In genomic region chr5:178250263-178250662, GRCh38 we compare ENCODE assay signal across 15 cellular contexts. TPM values are rescaled to one million over a fixed set of nuclear protein-coding genes. Genes with fewer than 3 reads are reported as not detected.
DNase-seq lines count a peak whose midpoint lies in the region; ATAC-seq and TF ChIP-seq lines count a peak whose summit lies in the region.
"Had no signal": no experiment of that assay in that cellular context is flagged by ENCODE, and none has a peak within 500 bp of the region (broad histone marks: within the 10 kb centered on the region; RNA-seq: fewer than 3 reads in every experiment).

No MANE protein-coding gene starts in this region.

- CTCF ChIA-PET in CD8-positive, alpha-beta memory T cell (lab: Charles Lee): interaction anchor here (0.6 kb wide), 1 partner anchor 14 kb away, joined by 3 read pairs; no protein-coding TSS in a partner anchor
- CTCF ChIA-PET in T-cell (lab: Charles Lee): interaction anchor here in 1 of 2 donors (1.2 kb wide), 1 partner anchor 11 kb away, joined by 3 read pairs; no protein-coding TSS in a partner anchor

- no peaks in the 10 kb centered on the region for H3K36me3 ChIP-seq in CD8-positive, alpha-beta memory T cell (ENCODE audit: insufficient read depth, low read length)
- H3K36me3 ChIP-seq in osteoblast (ENCODE audit: insufficient read depth, low read length): no peaks in the 10 kb centered on the region
- H3K36me3 ChIP-seq in upper lobe of left lung: no peaks in the 10 kb centered on the region
- H3K36me3 ChIP-seq in lower lobe of right lung: no peaks in the 10 kb centered on the region

- H3K79me2 ChIP-seq in osteoblast (ENCODE audit: insufficient read depth, low read length): no peaks in the 10 kb centered on the region

- no peaks in the 10 kb centered on the region for H4K20me1 ChIP-seq in osteoblast (ENCODE audit: insufficient read depth, low read length)

- peaks cover 0 to 3% (median 0%) of the 10 kb centered on the region in 5 donors for H3K9me3 Mint-ChIP-seq in CD8-positive, alpha-beta memory T cell
- no peaks in the 10 kb centered on the region for H3K9me3 Mint-ChIP-seq in T-cell
- H3K9me3 Mint-ChIP-seq: CD4-positive, CD25-positive, alpha-beta regulatory T cell had no signal

- no peak for TF ChIP-seq POLR2A in upper lobe of left lung (IDR thresholded peaks at IDR 0.05)

- TF ChIP-seq EP300 in upper lobe of left lung (IDR thresholded peaks at IDR 0.05): no peak

- H3K9me3 ChIP-seq in right cardiac atrium (ENCODE audit: control insufficient read depth, low read length) (no peaks in the 10 kb centered on the region), osteoblast (ENCODE audit: low read depth, low read length) (no peaks in the 10 kb centered on the region), upper lobe of left lung (no peaks in the 10 kb centered on the region), lower lobe of right lung (no peaks in the 10 kb centered on the region)
- no peaks in the 10 kb centered on the region for H3K9me3 ChIP-seq in CD8-positive, alpha-beta memory T cell (ENCODE audit: low read length)

- no peak overlapping the region for H3K4me2 ChIP-seq in osteoblast (ENCODE audit: insufficient read depth, low read length)

- DNase-seq in Right ventricle myocardium superior: no peak
- DNase-seq in right cardiac atrium: no peak
- DNase-seq in CD8-positive, alpha-beta memory T cell: no peak
- DNase-seq in T-cell: no peak
- peak; percentile 58 for DNase-seq in osteoblast (ENCODE audit: insufficient read length, low spot score, missing footprints)
- no peak for DNase-seq in upper lobe of left lung
- no peak for DNase-seq in lower lobe of right lung
- DNase-seq: Calu3, HCEC 1CT, NCI-H1417 treated with DMSO at 0.1 percent for 48 hours, NCI-H2029, NCI-H2171, NCI-H446 treated with DMSO at 0.1 percent for 48 hours had no signal

- no peak for TF ChIP-seq CTCF in osteoblast (IDR thresholded peaks at IDR 0.05; ENCODE audit: extremely low read depth, low read depth, low read length)
- TF ChIP-seq CTCF in upper lobe of left lung (IDR thresholded peaks at IDR 0.05): no peak
- TF ChIP-seq CTCF in lower lobe of right lung (IDR thresholded peaks at IDR 0.05): no peak

- WGBS in right cardiac atrium: 56% methylated on average over 6 of the region's 6 CpGs
- WGBS in upper lobe of left lung, 2 donors: 78 to 80% methylated on average over 6 of the region's 6 CpGs

- H3K27ac ChIP-seq in right cardiac atrium (ENCODE audit: low read length) (no peak overlapping the region), osteoblast (ENCODE audit: low read depth, low read length) (no peak overlapping the region), upper lobe of left lung (no peak overlapping the region), lower lobe of right lung (no peak overlapping the region)
- H3K27ac ChIP-seq in CD8-positive, alpha-beta memory T cell (ENCODE audit: low read depth, low read length): no peak overlapping the region

- intact Hi-C loops in Right ventricle myocardium superior (cut with DNase I) (no loop called here), right cardiac atrium (cut with DNase I) (no loop called here), lower lobe of right lung (cut with DNase I) (no loop called here)

- peaks cover 0 to 4% of the 10 kb centered on the region in 2 donors for H3K27me3 Mint-ChIP-seq in CD8-positive, alpha-beta memory T cell
- H3K27me3 Mint-ChIP-seq in T-cell: no peaks in the 10 kb centered on the region
- H3K27me3 Mint-ChIP-seq: CD4-positive, CD25-positive, alpha-beta regulatory T cell had no signal

- H3K4me3 Mint-ChIP-seq in CD8-positive, alpha-beta memory T cell: peak overlapping the region in 1 of 7 donors; percentile 19
- peak overlapping the region in 1 of 3 donors; percentile 73 for H3K4me3 Mint-ChIP-seq in T-cell

- H3K4me3 ChIP-seq in right cardiac atrium (ENCODE audit: low read length) (no peak overlapping the region), osteoblast (ENCODE audit: insufficient read depth, low read length) (no peak overlapping the region), upper lobe of left lung (no peak overlapping the region), lower lobe of right lung (no peak overlapping the region)
- H3K4me3 ChIP-seq in CD8-positive, alpha-beta memory T cell (ENCODE audit: low read length): no peak overlapping the region

- no peak overlapping the region for H2AFZ ChIP-seq in osteoblast (ENCODE audit: low read length)

- H3K27me3 ChIP-seq in right cardiac atrium (ENCODE audit: control insufficient read depth, insufficient read depth) (no peaks in the 10 kb centered on the region), osteoblast (ENCODE audit: insufficient read depth, low read length) (no peaks in the 10 kb centered on the region), upper lobe of left lung (no peaks in the 10 kb centered on the region), lower lobe of right lung (ENCODE audit: low read depth) (no peaks in the 10 kb centered on the region)
- no peaks in the 10 kb centered on the region for H3K27me3 ChIP-seq in CD8-positive, alpha-beta memory T cell (ENCODE audit: insufficient read depth, low read length, poor library complexity, severe bottlenecking)

- H3K36me3 Mint-ChIP-seq in CD8-positive, alpha-beta memory T cell: no peaks in the 10 kb centered on the region
- H3K36me3 Mint-ChIP-seq in T-cell: no peaks in the 10 kb centered on the region
- H3K36me3 Mint-ChIP-seq: CD4-positive, CD25-positive, alpha-beta regulatory T cell had no signal

- POLR2A ChIA-PET in CD8-positive, alpha-beta memory T cell (lab: Charles Lee): no interaction called here
- POLR2A ChIA-PET in T-cell (lab: Charles Lee): no interaction called here

- H3K4me1 ChIP-seq in right cardiac atrium (ENCODE audit: control insufficient read depth, insufficient read depth, low read length) (no peaks in the 10 kb centered on the region), osteoblast (ENCODE audit: insufficient read depth, low read length) (peaks cover 5% of the 10 kb centered on the region), upper lobe of left lung (peaks cover 0 to 4% (median 0%) of the 10 kb centered on the region in 4 donors), lower lobe of right lung (no peaks in the 10 kb centered on the region)
- peaks cover 23% of the 10 kb centered on the region for H3K4me1 ChIP-seq in CD8-positive, alpha-beta memory T cell (ENCODE audit: insufficient read depth, low read length)

- H3K27ac Mint-ChIP-seq in CD8-positive, alpha-beta memory T cell: peak overlapping the region in 5 of 8 donors; percentile 22 to 92 (median 46)
- H3K27ac Mint-ChIP-seq in T-cell: peak overlapping the region; percentile 49 to 66

- ATAC-seq in Right ventricle myocardium superior (ENCODE audit: poor library complexity) (peak; percentile 38), right cardiac atrium (no peak), T-cell (replicated peaks in 1 of 4) (no peak), HG02840 (IDR thresholded peaks at IDR 0.05; ENCODE audit: low FRiP score, unreplicated experiment) (no peak), upper lobe of left lung (ENCODE audit: low FRiP score in 2 of 2) (no peak), lower lobe of right lung (no peak)

- H3K4me1 Mint-ChIP-seq in CD8-positive, alpha-beta memory T cell: peaks cover 22 to 36% (median 36%) of the 10 kb centered on the region in 3 donors
- H3K4me1 Mint-ChIP-seq in T-cell: peaks cover 16 to 25% (median 17%) of the 10 kb centered on the region in 3 donors

RNA-seq across cellular contexts. Expression of gene PHYKPL, which starts 17.7 kb away (rescaled TPM):
- 34.4 TPM for total RNA-seq in Right ventricle myocardium superior
- total RNA-seq in right cardiac atrium: 10 to 100 TPM; 41.0 to 53.6 (median 48.5) TPM
- polyA plus RNA-seq in right cardiac atrium: 35.3 TPM
- 10 to 100 TPM; 57.8 to 61.1 TPM for total RNA-seq in CD8-positive, alpha-beta memory T cell
- 41.6 TPM for polyA plus RNA-seq in CD8-positive, alpha-beta memory T cell
- 100 to 1,000 TPM; 135 to 208 (median 193) TPM for total RNA-seq in T-cell
- total RNA-seq in osteoblast: 35.1 and 36.5 TPM in 2 replicates
- 100 to 1,000 TPM in 2 of 6 donors, 10 to 100 TPM in 4; 61.0 to 237 (median 91.9) TPM for total RNA-seq in upper lobe of left lung
- 101 TPM for total RNA-seq in lower lobe of right lung

RNA-seq across cellular contexts. Expression of gene HNRNPAB, which starts 45.9 kb away (rescaled TPM):
- total RNA-seq in Right ventricle myocardium superior (83.4 TPM), right cardiac atrium (100 to 1,000 TPM in 1 of 4 donors, 10 to 100 TPM in 3; 75.3 to 125 (median 86.9) TPM), T-cell (10 to 100 TPM; 78.8 to 89.2 (median 85.1) TPM), osteoblast (40.9 and 42.4 TPM in 2 replicates), upper lobe of left lung (100 to 1,000 TPM in 3 of 6 donors, 10 to 100 TPM in 3; 61.8 to 133 (median 97.7) TPM), lower lobe of right lung (102 TPM)
- polyA plus RNA-seq in right cardiac atrium: 88.2 TPM
- total RNA-seq in CD8-positive, alpha-beta memory T cell: 100 to 1,000 TPM; 672 to 673 TPM
- 80.5 TPM for polyA plus RNA-seq in CD8-positive, alpha-beta memory T cell
